ENCODE assay signal across 8 cellular contexts in the genomic region with DNA sequence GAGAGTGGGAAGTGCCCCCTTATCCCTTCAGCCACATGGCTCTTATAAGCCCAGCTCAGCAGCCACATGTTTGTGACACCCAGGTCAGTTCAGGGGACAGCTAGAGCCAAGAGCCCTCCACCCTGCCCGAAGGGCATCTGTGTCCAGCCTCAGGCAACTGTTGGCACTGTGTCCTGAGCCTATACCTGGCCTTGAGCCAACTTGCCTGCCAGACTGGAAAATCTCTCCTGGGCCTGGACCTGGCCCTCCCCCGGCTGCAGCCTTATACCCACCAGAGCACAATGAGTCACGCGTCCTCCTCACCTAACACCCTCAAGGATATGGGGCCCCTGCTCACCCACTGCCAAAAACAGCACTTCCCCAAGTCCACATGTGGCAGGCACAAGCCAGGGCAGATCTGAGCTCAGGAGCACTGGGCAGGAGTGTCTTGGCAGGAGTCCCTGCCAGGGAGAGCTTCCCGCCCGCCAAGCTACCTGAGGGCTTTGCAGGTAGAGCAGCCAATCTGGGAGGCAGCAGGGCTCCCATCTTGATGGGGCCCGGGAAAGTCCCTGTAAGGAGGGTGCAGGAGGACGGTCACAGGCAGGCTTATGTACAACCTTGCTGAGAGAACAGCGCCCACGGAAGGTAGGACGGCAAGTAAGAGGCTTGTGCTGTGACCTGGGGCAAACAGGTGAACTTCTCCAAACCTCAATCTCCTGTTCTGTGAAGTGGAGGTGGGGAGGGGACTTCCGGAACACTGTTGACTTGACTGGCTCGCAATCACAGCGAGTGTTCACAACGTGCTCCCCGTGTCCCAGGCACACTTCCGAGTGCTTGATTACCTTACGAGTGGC. TPM values are rescaled to one million over a fixed set of nuclear protein-coding genes. Genes with fewer than 3 reads are reported as not detected.
DNase-seq lines count a peak whose midpoint lies in the region; ATAC-seq and TF ChIP-seq lines count a peak whose summit lies in the region.

No MANE protein-coding gene starts in this region.

- H3K4me3 Mint-ChIP-seq in activated CD4-positive, alpha-beta memory T cell treated with anti-CD3 and anti-CD28 coated beads, Interleukin-2, amount 10 ng/mL, durations not matched to agents 7 days and 5 days: no peak overlapping the region
- no peak overlapping the region for H3K4me3 Mint-ChIP-seq in progenitor cell of endocrine pancreas (ENCODE audit: low read depth)

- ATAC-seq in HG02884 (IDR thresholded peaks at IDR 0.05; ENCODE audit: unreplicated experiment): no peak
- no peak for ATAC-seq in HG03280 (IDR thresholded peaks at IDR 0.05; ENCODE audit: unreplicated experiment)

- POLR2A ChIA-PET in activated CD4-positive, alpha-beta memory T cell treated with anti-CD3 and anti-CD28 coated beads, Interleukin-2, amount 10 ng/mL, durations not matched to agents 7 days and 5 days (lab: Charles Lee): no interaction called here

- DNase-seq in AG08395 (ENCODE audit: low spot score): peak; percentile 31
- DNase-seq in MG63: peak; percentile 70
- DNase-seq in activated CD4-positive, alpha-beta memory T cell treated with anti-CD3 and anti-CD28 coated beads, Interleukin-2, amount 10 ng/mL, durations not matched to agents 7 days and 5 days: peak; percentile 23
- DNase-seq in epithelial cell of prostate (ENCODE audit: low read depth, low spot score): peak; percentile 95
- DNase-seq in progenitor cell of endocrine pancreas (ENCODE audit: low spot score, unreplicated experiment): no peak
- no peak for DNase-seq in GM19240 (ENCODE audit: insufficient read length, low spot score)

- H3K4me1 Mint-ChIP-seq in activated CD4-positive, alpha-beta memory T cell treated with anti-CD3 and anti-CD28 coated beads, Interleukin-2, amount 10 ng/mL, durations not matched to agents 7 days and 5 days: peaks cover 25% of the 10 kb centered on the region
- H3K4me1 Mint-ChIP-seq in progenitor cell of endocrine pancreas (ENCODE audit: low read depth): peaks cover 19% of the 10 kb centered on the region

- H3K9me3 ChIP-seq in MG63: no peaks in the 10 kb centered on the region

- peak overlapping the region; percentile 15 for H3K27ac Mint-ChIP-seq in activated CD4-positive, alpha-beta memory T cell treated with anti-CD3 and anti-CD28 coated beads, Interleukin-2, amount 10 ng/mL, durations not matched to agents 7 days and 5 days
- H3K27ac Mint-ChIP-seq in progenitor cell of endocrine pancreas: peak overlapping the region; percentile 56

- no peak overlapping the region for H3K4me3 ChIP-seq in MG63

- TF ChIP-seq CTCF in progenitor cell of endocrine pancreas (IDR thresholded peaks at IDR 0.05; ENCODE audit: unreplicated experiment): no peak

- H3K36me3 Mint-ChIP-seq in activated CD4-positive, alpha-beta memory T cell treated with anti-CD3 and anti-CD28 coated beads, Interleukin-2, amount 10 ng/mL, durations not matched to agents 7 days and 5 days (ENCODE audit: low read depth): no peaks in the 10 kb centered on the region
- no peaks in the 10 kb centered on the region for H3K36me3 Mint-ChIP-seq in progenitor cell of endocrine pancreas (ENCODE audit: insufficient read depth)

- peak overlapping the region; percentile 56 for H3K27ac ChIP-seq in epithelial cell of prostate

- CTCF ChIA-PET in activated CD4-positive, alpha-beta memory T cell treated with anti-CD3 and anti-CD28 coated beads, Interleukin-2, amount 10 ng/mL, durations not matched to agents 7 days and 5 days (lab: Charles Lee): interaction anchor here (0.8 kb wide), 1 partner anchor 33 kb away, joined by 3 read pairs; no protein-coding TSS in a partner anchor

- H3K36me3 ChIP-seq in MG63: no peaks in the 10 kb centered on the region

- no peaks in the 10 kb centered on the region for H3K27me3 Mint-ChIP-seq in activated CD4-positive, alpha-beta memory T cell treated with anti-CD3 and anti-CD28 coated beads, Interleukin-2, amount 10 ng/mL, durations not matched to agents 7 days and 5 days
- no peaks in the 10 kb centered on the region for H3K27me3 Mint-ChIP-seq in progenitor cell of endocrine pancreas

- H3K9me3 Mint-ChIP-seq in activated CD4-positive, alpha-beta memory T cell treated with anti-CD3 and anti-CD28 coated beads, Interleukin-2, amount 10 ng/mL, durations not matched to agents 7 days and 5 days: no peaks in the 10 kb centered on the region
- H3K9me3 Mint-ChIP-seq in progenitor cell of endocrine pancreas (ENCODE audit: low read depth): no peaks in the 10 kb centered on the region

- no peaks in the 10 kb centered on the region for H3K27me3 ChIP-seq in MG63

RNA-seq across cellular contexts. Expression of a gene that starts 19.8 kb away (rescaled TPM):
- total RNA-seq in MG63 (2014; rRNA removed; shearing (Covaris generic); ENCODE audit: low replicate concordance): 28.0 and 70.4 TPM in 2 replicates
- total RNA-seq in activated CD4-positive, alpha-beta memory T cell treated with anti-CD3 and anti-CD28 coated beads, Interleukin-2, amount 10 ng/mL, durations not matched to agents 7 days and 5 days: 1 to 10 TPM; 1.0 to 1.2 TPM
- total RNA-seq in progenitor cell of endocrine pancreas: 656 and 657 TPM in 2 replicates

RNA-seq across cellular contexts. Expression of a gene that starts 19.9 kb away (rescaled TPM):
- not detected in 2 replicates for total RNA-seq in MG63 (2014; rRNA removed; shearing (Covaris generic); ENCODE audit: low replicate concordance)
- not detected for total RNA-seq in activated CD4-positive, alpha-beta memory T cell treated with anti-CD3 and anti-CD28 coated beads, Interleukin-2, amount 10 ng/mL, durations not matched to agents 7 days and 5 days
- total RNA-seq in progenitor cell of endocrine pancreas: 0.58 TPM in 1 of 2 replicates, not detected in the other

RNA-seq across cellular contexts. Expression of a gene that starts 44.5 kb away (rescaled TPM):
- total RNA-seq in MG63 (2014; rRNA removed; shearing (Covaris generic); ENCODE audit: low replicate concordance): not detected in 2 replicates
- total RNA-seq in activated CD4-positive, alpha-beta memory T cell treated with anti-CD3 and anti-CD28 coated beads, Interleukin-2, amount 10 ng/mL, durations not matched to agents 7 days and 5 days: not detected
- 1.5 and 3.1 TPM in 2 replicates for total RNA-seq in progenitor cell of endocrine pancreas

Comparison
In these comparisons a context has a peak if more than half of its experiments do, and no peak if none do; other contexts are left out.
1. DNase-seq: peak in AG08395 (single experiment), MG63 (single experiment), activated CD4-positive, alpha-beta memory T cell treated with anti-CD3 and anti-CD28 coated beads, Interleukin-2, amount 10 ng/mL, durations not matched to agents 7 days and 5 days (single experiment) and epithelial cell of prostate (single experiment); none in progenitor cell of endocrine pancreas (single experiment) and GM19240 (single experiment).
2. RNA of a gene that starts 19.8 kb away (total RNA-seq): 656 to 657 TPM in progenitor cell of endocrine pancreas and 28.0 to 70.4 TPM in MG63; 1.0 to 1.2 TPM in activated CD4-positive, alpha-beta memory T cell treated with anti-CD3 and anti-CD28 coated beads, Interleukin-2, amount 10 ng/mL, durations not matched to agents 7 days and 5 days; every median in the first group is over 10 times any median in the second.